8 cellular contexts compared by ENCODE assay signal in genomic region chr10:6920072-6921019, GRCh38.
A peak's percentile ranks its signal among the peaks of the same experiment; 100 is the strongest.
DNase-seq lines count a peak whose midpoint lies in the region; ATAC-seq lines count a peak whose summit lies in the region.

No MANE protein-coding gene starts in this region.

- no peaks in the 10 kb centered on the region for H3K9me3 ChIP-seq in CD8-positive, alpha-beta memory T cell (ENCODE audit: low read length)
- no peaks in the 10 kb centered on the region for H3K9me3 ChIP-seq in aorta (ENCODE audit: control insufficient read depth, low read length)

- H3K9me3 Mint-ChIP-seq in CD8-positive, alpha-beta memory T cell, result no peaks in the 10 kb centered on the region

- peak overlapping the region; percentile 5 for H3K4me3 ChIP-seq in CD8-positive, alpha-beta memory T cell (ENCODE audit: low read length)
- no peak overlapping the region for H3K4me3 ChIP-seq in aorta (ENCODE audit: low read length in 2 of 2)

- H3K36me3 Mint-ChIP-seq in CD8-positive, alpha-beta memory T cell, result no peaks in the 10 kb centered on the region

- CTCF ChIA-PET in CD8-positive, alpha-beta memory T cell (lab: Charles Lee), result interaction anchor here (0.7 to 3.7 kb wide), 35 partner anchors 7 to 767 kb away, joined by 3 to 40 read pairs (median 4); partner anchors contain the start of gene SFMBT2

- H3K27me3 ChIP-seq in CD8-positive, alpha-beta memory T cell (ENCODE audit: insufficient read depth, low read length, poor library complexity, severe bottlenecking), result no peaks in the 10 kb centered on the region
- no peaks in the 10 kb centered on the region for H3K27me3 ChIP-seq in aorta (ENCODE audit: control insufficient read depth in 1 of 2, insufficient read depth in 2 of 2, low read length in 1 of 2)

- peaks cover 17% of the 10 kb centered on the region for H3K4me1 ChIP-seq in CD8-positive, alpha-beta memory T cell (ENCODE audit: insufficient read depth, low read length)
- H3K4me1 ChIP-seq in aorta (ENCODE audit: control insufficient read depth in 1 of 2, insufficient read depth in 2 of 2, low read length in 2 of 2), result no peaks in the 10 kb centered on the region

- WGBS in aorta, 2 donors, result 26 to 30% methylated on average over 26 of the region's 26 CpGs

- peak overlapping the region; percentile 51 for H3K27ac ChIP-seq in CD8-positive, alpha-beta memory T cell (ENCODE audit: low read depth, low read length)
- no peak overlapping the region for H3K27ac ChIP-seq in aorta (ENCODE audit: low read depth in 1 of 2, low read length in 2 of 2)

- H3K27ac Mint-ChIP-seq in CD8-positive, alpha-beta memory T cell, result peak overlapping the region in 2 of 8 donors; percentile 10 to 63

- peaks cover 22 to 37% (median 31%) of the 10 kb centered on the region in 3 donors for H3K4me1 Mint-ChIP-seq in CD8-positive, alpha-beta memory T cell

- intact Hi-C loops in cardiac septum (cut with DNase I) (loop anchor here (5.0 kb wide), 1 partner anchor 487 kb away; no protein-coding TSS in a partner anchor), aorta (cut with DNase I) (no loop called here)

- peak; percentile 95 for ATAC-seq in GM19438 (IDR thresholded peaks at IDR 0.05; ENCODE audit: low read depth, unreplicated experiment)
- peak; percentile 72 for ATAC-seq in HG03469 (IDR thresholded peaks at IDR 0.05; ENCODE audit: unreplicated experiment)
- ATAC-seq in aorta (ENCODE audit: low FRiP score), result peak; percentile 87

- H3K36me3 ChIP-seq in CD8-positive, alpha-beta memory T cell (ENCODE audit: insufficient read depth, low read length), result no peaks in the 10 kb centered on the region
- no peaks in the 10 kb centered on the region for H3K36me3 ChIP-seq in aorta (ENCODE audit: control insufficient read depth in 1 of 2, insufficient read depth in 2 of 2, low read length in 1 of 2)

- DNase-seq in CD8-positive, alpha-beta memory T cell, result peak; percentile 61 to 85 (median 62)
- peak; percentile 56 for DNase-seq in SK-N-DZ (ENCODE audit: low spot score)
- DNase-seq in activated naive CD4-positive, alpha-beta T cell treated with Interleukin-2 at 50 U/mL for 16 hours, result peak; percentile 84
- peak; percentile 87 for DNase-seq in cardiac septum (ENCODE audit: low spot score)
- peak; percentile 80 for DNase-seq in putamen (ENCODE audit: low spot score)
- DNase-seq in aorta, result peak; percentile 71 to 81

- POLR2A ChIA-PET in CD8-positive, alpha-beta memory T cell (lab: Charles Lee), result interaction anchor here (0.6 to 0.8 kb wide), 3 partner anchors 9 to 491 kb away, joined by 3 to 8 read pairs (median 5); no protein-coding TSS in a partner anchor

- peak overlapping the region in 6 of 7 donors; percentile 1 to 75 (median 49) for H3K4me3 Mint-ChIP-seq in CD8-positive, alpha-beta memory T cell

- H3K27me3 Mint-ChIP-seq in CD8-positive, alpha-beta memory T cell, result peaks cover 0 to 2% of the 10 kb centered on the region in 2 donors
